ENCODE assay signal across 28 cellular contexts in genomic region chr17:2478446-2478845, GRCh38.
"Had no signal": no experiment of that assay in that cellular context is flagged by ENCODE, and none has a peak within 500 bp of the region (broad histone marks: within the 10 kb centered on the region; RNA-seq: fewer than 3 reads in every experiment).

No MANE protein-coding gene starts in this region.

- H3K4me3 ChIP-seq: K562, SJCRH30 had no signal

- H3K4me1 ChIP-seq: SJCRH30 had no signal

- H3K9me3 ChIP-seq: SJCRH30, SK-N-SH had no signal

- H3K9ac ChIP-seq: SK-N-SH had no signal

- DNase-seq: activated B cell treated with CpG ODN at 0.5 μM for 24 hours; activated CD4-positive, alpha-beta memory T cell treated with anti-CD3 and anti-CD28 coated beads for 36 hours; activated CD4-positive, alpha-beta T cell treated with anti-CD3 and anti-CD28 coated beads, Interleukin-2, amount 10 ng/mL, durations not matched to agents 7 days and 5 days; activated CD8-positive, alpha-beta memory T cell treated with anti-CD3 and anti-CD28 coated beads for 24 hours; activated gamma-delta T cell; activated naive CD4-positive, alpha-beta T cell treated with anti-CD3 and anti-CD28 coated beads for 36 hours; activated T-cell treated with anti-CD3 and anti-CD28 coated beads for 4 hours; activated T-cell treated with anti-CD3 and anti-CD28 coated beads, Interleukin-2, amount 50 U/mL, for 48 hours; amygdala; Kasumi-1; NCI-H1105; NCI-H1436; NCI-H1694 treated with DMSO at 0.1 percent for 48 hours; NCI-H2029 treated with DMSO at 0.1 percent for 48 hours; NCI-H345; NCI-H510A; NCI-H526 treated with DMSO at 0.1 percent for 48 hours; NCI-H82; OCI-M1; Right ventricle myocardium superior; SJCRH30; SK-N-SH had no signal

- H3K27me3 ChIP-seq: SJCRH30 had no signal

- H3K27ac ChIP-seq: RWPE1, SJCRH30 had no signal

- H3K27ac Mint-ChIP-seq: activated B cell treated with CpG ODN at 0.5 μM for 24 hours; activated CD4-positive, alpha-beta memory T cell treated with anti-CD3 and anti-CD28 coated beads for 36 hours; activated CD4-positive, alpha-beta T cell treated with anti-CD3 and anti-CD28 coated beads, Interleukin-2, amount 10 ng/mL, durations not matched to agents 7 days and 5 days; activated naive CD4-positive, alpha-beta T cell treated with anti-CD3 and anti-CD28 coated beads for 36 hours; activated naive CD8-positive, alpha-beta T cell; activated T-helper 17 cell treated with anti-CD3 and anti-CD28 coated beads, Interleukin-2, amount 50 U/mL, for 72 hours had no signal

- H3K4me3 Mint-ChIP-seq: activated B cell treated with CpG ODN at 0.5 μM for 24 hours; activated CD4-positive, alpha-beta memory T cell treated with anti-CD3 and anti-CD28 coated beads for 36 hours; activated CD4-positive, alpha-beta T cell treated with anti-CD3 and anti-CD28 coated beads, Interleukin-2, amount 10 ng/mL, durations not matched to agents 7 days and 5 days; activated naive CD4-positive, alpha-beta T cell treated with anti-CD3 and anti-CD28 coated beads for 36 hours; activated naive CD8-positive, alpha-beta T cell; activated T-helper 17 cell treated with anti-CD3 and anti-CD28 coated beads, Interleukin-2, amount 50 U/mL, for 72 hours; brain had no signal

- H3K27me3 Mint-ChIP-seq: activated B cell treated with CpG ODN at 0.5 μM for 24 hours; activated CD4-positive, alpha-beta memory T cell treated with anti-CD3 and anti-CD28 coated beads for 36 hours; activated CD4-positive, alpha-beta T cell treated with anti-CD3 and anti-CD28 coated beads, Interleukin-2, amount 10 ng/mL, durations not matched to agents 7 days and 5 days; activated naive CD8-positive, alpha-beta T cell; activated T-helper 17 cell treated with anti-CD3 and anti-CD28 coated beads, Interleukin-2, amount 50 U/mL, for 72 hours; brain had no signal

- H3K4me2 ChIP-seq: SK-N-SH had no signal

- ATAC-seq: activated T-helper 17 cell treated with anti-CD3 and anti-CD28 coated beads, Interleukin-2, amount 50 U/mL, for 72 hours; K562; Panc1 had no signal

- H3K9me3 Mint-ChIP-seq: activated B cell treated with CpG ODN at 0.5 μM for 24 hours; activated CD4-positive, alpha-beta memory T cell treated with anti-CD3 and anti-CD28 coated beads for 36 hours; activated CD4-positive, alpha-beta T cell treated with anti-CD3 and anti-CD28 coated beads, Interleukin-2, amount 10 ng/mL, durations not matched to agents 7 days and 5 days; activated naive CD4-positive, alpha-beta T cell treated with anti-CD3 and anti-CD28 coated beads for 36 hours; activated T-helper 17 cell treated with anti-CD3 and anti-CD28 coated beads, Interleukin-2, amount 50 U/mL, for 72 hours; brain had no signal
